Comparison of ENCODE assay signal across 33 cellular contexts in genomic region chr15:79479616-79480015, GRCh38.
"Had no signal": no experiment of that assay in that cellular context is flagged by ENCODE, and none has a peak within 500 bp of the region (broad histone marks: within the 10 kb centered on the region; RNA-seq: fewer than 3 reads in every experiment).

No MANE protein-coding gene starts in this region.

- H3K27me3 ChIP-seq: MG63 had no signal

- H3K4me3 ChIP-seq: MG63 had no signal

- DNase-seq: Karpas-422, Kasumi-1, KG1, MG63, MM.1S, MV-4-11, NCI-H1048, NCI-H1092, NCI-H1092 treated with DMSO at 0.1 percent for 48 hours, NCI-H1105, NCI-H1105 treated with DMSO at 0.1 percent for 48 hours, NCI-H1417 treated with DMSO at 0.1 percent for 48 hours, NCI-H1436, NCI-H1436 treated with DMSO at 0.1 percent for 48 hours, NCI-H146, NCI-H1694, NCI-H1694 treated with DMSO at 0.1 percent for 48 hours, NCI-H187, NCI-H187 treated with DMSO at 0.1 percent for 48 hours, NCI-H1930, NCI-H2029, NCI-H2029 treated with DMSO at 0.1 percent for 48 hours, NCI-H2081, NCI-H2081 treated with DMSO at 0.1 percent for 48 hours, NCI-H2107, NCI-H2171, NCI-H2171 treated with DMSO at 0.1 percent for 48 hours, NCI-H2227 treated with DMSO at 0.1 percent for 48 hours, NCI-H226, NCI-H345, NCI-H446, NCI-H446 treated with DMSO at 0.1 percent for 48 hours had no signal

- H3K27ac ChIP-seq: KMS-11 had no signal

- H3K36me3 ChIP-seq: MG63 had no signal
